12 cellular contexts compared by ENCODE assay signal in the genomic region with DNA sequence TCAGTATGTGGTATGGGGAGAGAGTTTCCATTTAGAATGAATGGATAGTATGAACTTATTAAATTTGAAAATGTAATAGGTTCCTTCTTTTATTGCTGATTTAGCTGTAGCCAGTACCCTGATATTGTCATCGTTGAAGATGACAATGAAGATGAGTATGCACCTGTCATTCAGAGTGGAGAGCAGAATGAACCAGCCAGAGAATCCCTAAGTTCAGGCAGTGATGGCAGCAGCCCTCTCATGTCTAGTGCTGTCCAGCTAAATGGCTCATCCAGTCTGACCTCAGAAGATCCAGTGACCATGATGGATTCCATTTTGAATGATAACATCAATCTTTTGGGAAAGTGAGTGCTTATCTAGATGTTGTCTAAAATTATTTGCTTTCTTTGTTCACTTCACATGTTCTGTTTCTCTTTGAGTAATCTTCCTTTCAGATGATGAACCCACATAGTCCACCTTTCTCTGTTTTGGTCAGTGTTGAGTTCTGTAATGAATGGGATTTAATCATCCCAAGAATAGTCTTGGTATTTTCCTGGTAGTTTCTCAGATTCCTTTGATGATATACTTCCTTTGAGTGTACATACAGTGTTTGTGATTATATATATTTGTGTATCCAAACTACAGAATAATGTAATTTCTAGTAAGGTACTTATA. TPM values are rescaled to one million over a fixed set of nuclear protein-coding genes. Genes with fewer than 3 reads are reported as not detected.
DNase-seq lines count a peak whose midpoint lies in the region; ATAC-seq, FAIRE-seq and TF ChIP-seq lines count a peak whose summit lies in the region.
"Had no signal": no experiment of that assay in that cellular context is flagged by ENCODE, and none has a peak within 500 bp of the region (broad histone marks: within the 10 kb centered on the region; RNA-seq: fewer than 3 reads in every experiment).

No MANE protein-coding gene starts in this region.

- H3K9ac ChIP-seq in keratinocyte (ENCODE audit: control insufficient read depth, extremely low read depth, insufficient read depth, low read length) = no peak overlapping the region

- no peaks in the 10 kb centered on the region for H4K20me1 ChIP-seq in keratinocyte (ENCODE audit: control insufficient read depth, extremely low read depth, insufficient read depth, low read length)

- no peak overlapping the region for H3K27ac ChIP-seq in keratinocyte (ENCODE audit: control insufficient read depth, insufficient read depth, low read length)
- H3K27ac ChIP-seq: colonic mucosa, uterus had no signal

- H3K36me3 ChIP-seq in keratinocyte (ENCODE audit: control insufficient read depth in 2 of 2, extremely low read depth in 1 of 2, insufficient read depth in 2 of 2, low read length in 2 of 2) = peaks cover 1 to 10% of the 10 kb centered on the region in 2 experiments
- H3K36me3 ChIP-seq: colonic mucosa, uterus had no signal

- TF ChIP-seq CTCF in keratinocyte (optimal IDR thresholded peaks at IDR 0.05 in 1 of 3, IDR thresholded peaks at IDR 0.05 in 1 of 3, conservative IDR thresholded peaks at IDR 0.05 in 1 of 3; ENCODE audit: extremely low read depth in 1 of 3, insufficient read depth in 2 of 3, low read length in 3 of 3) = no peak

- no peak overlapping the region for H3K4me2 ChIP-seq in keratinocyte (ENCODE audit: control insufficient read depth, extremely low read depth, insufficient read depth, low read depth, low read length)

- H3K9me3 ChIP-seq in keratinocyte (ENCODE audit: control insufficient read depth, low read depth, low read length) = no peaks in the 10 kb centered on the region
- H3K9me3 ChIP-seq: colonic mucosa, uterus had no signal

- peaks cover 2% of the 10 kb centered on the region for H3K4me1 ChIP-seq in keratinocyte (ENCODE audit: control insufficient read depth, extremely low read depth, insufficient read depth, low read length)
- H3K4me1 ChIP-seq: colonic mucosa, uterus had no signal

- H2AFZ ChIP-seq in keratinocyte (ENCODE audit: control insufficient read depth, low read length) = no peak overlapping the region

- H3K79me2 ChIP-seq in keratinocyte (ENCODE audit: control insufficient read depth, insufficient read depth, low read length) = no peaks in the 10 kb centered on the region

- no peaks in the 10 kb centered on the region for H3K9me1 ChIP-seq in keratinocyte (ENCODE audit: control insufficient read depth, extremely low read depth, insufficient read depth, low read length)

- ATAC-seq in GM18907 (IDR thresholded peaks at IDR 0.05; ENCODE audit: unreplicated experiment) (peak; percentile 87), GM21529 (IDR thresholded peaks at IDR 0.05; ENCODE audit: unreplicated experiment) (peak; percentile 95), HG03066 (IDR thresholded peaks at IDR 0.05; ENCODE audit: low read depth, unreplicated experiment) (peak; percentile 74)
- ATAC-seq: sciatic nerve had no signal

- DNase-seq in keratinocyte (ENCODE audit: low read depth, low spot score) (no peak), HuH-7.5 (ENCODE audit: low spot score) (no peak), NCI-H2171 treated with DMSO at 0.1 percent for 48 hours (lab: John Stamatoyannopoulos, UW) (no peak), RKO (ENCODE audit: low spot score) (no peak)
- DNase-seq: activated CD4-positive, alpha-beta T cell treated with anti-CD3 and anti-CD28 coated beads for 4 hours; colonic mucosa; NCI-H748 treated with DMSO at 0.1 percent for 48 hours; uterus had no signal

- FAIRE-seq in keratinocyte (lab: Jason Lieb, UNC) = peak; percentile 13

- dilution Hi-C loops in keratinocyte (cut with MboI; ENCODE audit: extremely low pct_ligation_motif_present, low sequenced_read_pairs) = no loop called here

- H3K27me3 ChIP-seq in keratinocyte (ENCODE audit: control insufficient read depth, extremely low read depth, insufficient read depth, low read length) = no peaks in the 10 kb centered on the region
- H3K27me3 ChIP-seq: colonic mucosa, uterus had no signal

- no peak overlapping the region for H3K4me3 ChIP-seq in keratinocyte (ENCODE audit: control insufficient read depth in 2 of 3, extremely low read depth in 1 of 3, insufficient read depth in 2 of 3, low read depth in 1 of 3, low read length in 3 of 3)
- H3K4me3 ChIP-seq: colonic mucosa, uterus had no signal

RNA-seq across cellular contexts. Expression of gene HSF2, which starts 23.3 kb away (rescaled TPM):
- 12.3 to 22.5 TPM (median 16.4 TPM) in 3 replicates for polyA plus RNA-seq in keratinocyte
- polyA plus RNA-seq in keratinocyte (2011; ENCODE audit: low read depth) = 11.7 TPM
- 7.5 and 16.2 TPM in 2 replicates for polyA plus RNA-seq in keratinocyte (2011; cell fraction: cytosol; rRNA removed)
- 23.5 and 23.8 TPM in 2 replicates for polyA plus RNA-seq in keratinocyte (2011; cell fraction: nucleus; rRNA removed)
- polyA plus RNA-seq in keratinocyte (2012; ENCODE audit: low replicate concordance) = 6.3 and 9.5 TPM in 2 replicates
- 4.2 to 19.2 TPM (median 8.3 TPM) in 3 replicates for polyA minus RNA-seq in keratinocyte
- 3.3 TPM for polyA minus RNA-seq in keratinocyte (2011; cell fraction: cytosol; rRNA and poly(A)+ RNA removed)
- polyA minus RNA-seq in keratinocyte (2011; cell fraction: nucleus; rRNA and poly(A)+ RNA removed) = 5.6 and 17.8 TPM in 2 replicates

RNA-seq across cellular contexts. Expression of gene SERINC1, which starts 48.9 kb away (rescaled TPM):
- 69.1 to 116 TPM (median 85.3 TPM) in 3 replicates for polyA plus RNA-seq in keratinocyte
- 68.9 TPM for polyA plus RNA-seq in keratinocyte (2011; ENCODE audit: low read depth)
- 23.7 and 46.2 TPM in 2 replicates for polyA plus RNA-seq in keratinocyte (2011; cell fraction: cytosol; rRNA removed)
- polyA plus RNA-seq in keratinocyte (2011; cell fraction: nucleus; rRNA removed) = 105 and 159 TPM in 2 replicates
- polyA plus RNA-seq in keratinocyte (2012; ENCODE audit: low replicate concordance) = 69.0 and 85.6 TPM in 2 replicates
- polyA minus RNA-seq in keratinocyte = 20.5 to 117 TPM (median 81.8 TPM) in 3 replicates
- 55.8 TPM for polyA minus RNA-seq in keratinocyte (2011; cell fraction: cytosol; rRNA and poly(A)+ RNA removed)
- polyA minus RNA-seq in keratinocyte (2011; cell fraction: nucleus; rRNA and poly(A)+ RNA removed) = 142 and 234 TPM in 2 replicates
